Comparison of ENCODE assay signal across 8 cellular contexts in the genomic region with DNA sequence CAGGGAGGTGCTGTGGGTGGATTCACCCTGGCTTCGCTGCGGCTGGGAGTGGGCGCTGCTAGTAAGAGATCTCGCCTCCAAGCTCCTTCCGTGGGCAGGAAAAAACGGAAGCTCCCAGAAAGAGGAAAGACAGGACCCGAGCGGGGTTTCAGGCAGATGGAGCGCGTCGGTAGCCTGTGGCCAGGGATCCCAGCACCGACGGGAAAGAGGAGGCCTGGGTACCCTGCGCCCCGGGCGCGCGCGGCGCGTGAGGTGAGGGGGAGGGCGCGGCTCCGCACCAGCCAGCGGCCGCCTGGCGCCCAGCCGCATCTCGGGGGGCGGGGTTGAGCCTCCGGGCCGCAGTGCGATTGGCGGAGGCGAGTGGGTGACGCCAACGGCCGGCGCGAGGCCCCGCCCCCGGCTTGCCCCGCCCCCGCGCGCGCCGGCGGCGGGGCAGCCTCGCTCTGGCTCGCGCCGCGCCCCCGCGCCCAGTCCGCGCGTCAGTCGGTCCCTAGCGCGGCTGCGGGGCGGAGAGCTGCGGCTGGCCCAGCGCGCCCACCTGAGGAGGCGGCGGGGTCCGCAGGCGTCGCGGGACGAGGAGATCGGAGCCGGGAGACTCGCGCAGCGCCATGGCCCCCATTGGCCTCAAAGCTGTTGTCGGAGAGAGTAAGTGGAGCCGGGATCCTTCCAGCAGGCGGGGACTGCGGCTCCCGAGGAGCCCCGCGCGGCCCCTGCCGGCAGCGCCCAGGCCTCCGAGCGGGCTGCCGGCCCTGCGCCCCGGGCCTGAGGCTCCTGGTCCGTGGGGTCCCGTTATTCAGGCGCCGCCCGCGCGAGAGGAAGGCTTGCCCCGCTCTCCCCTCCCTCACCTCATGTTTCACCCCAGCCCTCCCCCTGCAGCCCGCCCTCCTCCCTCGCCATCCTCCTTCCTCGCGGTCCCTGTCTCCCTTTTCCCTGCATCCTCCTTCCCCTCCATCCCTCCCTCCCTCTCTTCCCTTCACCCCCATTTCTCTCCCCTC. TPM values are rescaled to one million over a fixed set of nuclear protein-coding genes. Genes with fewer than 3 reads are reported as not detected.
A peak's percentile ranks its signal among the peaks of the same experiment; 100 is the strongest.
DNase-seq lines count a peak whose midpoint lies in the region; ATAC-seq and TF ChIP-seq lines count a peak whose summit lies in the region.

Gene STXBP1, plus strand, starts transcription at position 482 of the 995 bp plus-strand sequence. Its CDS starts 127 bp downstream, at position 609.

- peaks cover 0 to 57% of the 10 kb centered on the region in 2 donors for H3K27me3 ChIP-seq in left lung

- peak within 1 kb of the TSS; percentile 85 to 90 for H3K4me3 ChIP-seq in left lung

- no peak for TF ChIP-seq CTCF in left lung (IDR thresholded peaks at IDR 0.05)

- H3K27ac ChIP-seq in left lung = peak within 1 kb of the TSS; percentile 83 to 90

- intact Hi-C loops in left lung (cut with DNase I) = no loop called here

- no peaks in the 10 kb centered on the region for H3K9me3 ChIP-seq in left lung

- POLR2A ChIA-PET in activated CD4-positive, alpha-beta T cell treated with anti-CD3 and anti-CD28 coated beads, Interleukin-2, amount 10 ng/mL, durations not matched to agents 7 days and 5 days (lab: Charles Lee) = no interaction called here

- peak within 1 kb of the TSS; percentile 85 for H3K4me3 Mint-ChIP-seq in activated CD4-positive, alpha-beta T cell treated with anti-CD3 and anti-CD28 coated beads, Interleukin-2, amount 10 ng/mL, durations not matched to agents 7 days and 5 days

- no peaks in the 10 kb centered on the region for H3K9me3 Mint-ChIP-seq in activated CD4-positive, alpha-beta T cell treated with anti-CD3 and anti-CD28 coated beads, Interleukin-2, amount 10 ng/mL, durations not matched to agents 7 days and 5 days

- peaks cover 38% of the 10 kb centered on the region for H3K4me1 Mint-ChIP-seq in activated CD4-positive, alpha-beta T cell treated with anti-CD3 and anti-CD28 coated beads, Interleukin-2, amount 10 ng/mL, durations not matched to agents 7 days and 5 days

- H3K36me3 Mint-ChIP-seq in activated CD4-positive, alpha-beta T cell treated with anti-CD3 and anti-CD28 coated beads, Interleukin-2, amount 10 ng/mL, durations not matched to agents 7 days and 5 days (ENCODE audit: low read depth) = no peaks in the 10 kb centered on the region

- no peaks in the 10 kb centered on the region for H3K36me3 ChIP-seq in left lung

- H3K4me1 ChIP-seq in left lung = peaks cover 23 to 48% of the 10 kb centered on the region in 2 donors

- peak within 1 kb of the TSS; percentile 58 for H3K27ac Mint-ChIP-seq in activated CD4-positive, alpha-beta T cell treated with anti-CD3 and anti-CD28 coated beads, Interleukin-2, amount 10 ng/mL, durations not matched to agents 7 days and 5 days

- H3K27me3 Mint-ChIP-seq in activated CD4-positive, alpha-beta T cell treated with anti-CD3 and anti-CD28 coated beads, Interleukin-2, amount 10 ng/mL, durations not matched to agents 7 days and 5 days = peaks cover 54% of the 10 kb centered on the region

- peak; percentile 85 for ATAC-seq in GM19023 (IDR thresholded peaks at IDR 0.05; ENCODE audit: unreplicated experiment)
- peak; percentile 86 for ATAC-seq in HG03342 (IDR thresholded peaks at IDR 0.05; ENCODE audit: unreplicated experiment)
- ATAC-seq in left lung = peak; percentile 79

- DNase-seq in AG08396 (ENCODE audit: low spot score) (peak; percentile 98), NCI-H526 (lab: John Stamatoyannopoulos, UW) (peak; percentile 34 to 90), dedifferentiated amniotic fluid mesenchymal stem cell (ENCODE audit: extremely low spot score) (peak; percentile 66), left lung (peak; percentile 88 to 94)
- DNase-seq in activated CD4-positive, alpha-beta T cell treated with anti-CD3 and anti-CD28 coated beads, Interleukin-2, amount 10 ng/mL, durations not matched to agents 7 days and 5 days = peak; percentile 86
- DNase-seq in stimulated activated CD4-positive, alpha-beta T cell treated with anti-CD3 and anti-CD28 coated beads, Interleukin-2, amount 100 ng/mL, for 4 hours (ENCODE audit: low read depth) = peak; percentile 82

- CTCF ChIA-PET in activated CD4-positive, alpha-beta T cell treated with anti-CD3 and anti-CD28 coated beads, Interleukin-2, amount 10 ng/mL, durations not matched to agents 7 days and 5 days (lab: Charles Lee) = interaction anchor here (0.9 to 1.3 kb wide), 4 partner anchors 10 to 86 kb away, joined by 3 to 4 read pairs (median 4); no protein-coding TSS in a partner anchor

RNA-seq across cellular contexts. Expression of gene STXBP1, which starts in this region (rescaled TPM):
- 10 to 100 TPM; 12.1 to 17.7 TPM for total RNA-seq in activated CD4-positive, alpha-beta T cell treated with anti-CD3 and anti-CD28 coated beads, Interleukin-2, amount 10 ng/mL, durations not matched to agents 7 days and 5 days
- total RNA-seq in left lung = 10 to 100 TPM; 63.0 to 76.7 TPM

Comparison
In these comparisons a context has a peak if more than half of its experiments do, and no peak if none do; other contexts are left out.
1. Peak in every context shown above with its lines: DNase-seq, ATAC-seq, H3K4me3 ChIP-seq and H3K27ac ChIP-seq.